ENCODE assay signal across 15 cellular contexts in the genomic region with DNA sequence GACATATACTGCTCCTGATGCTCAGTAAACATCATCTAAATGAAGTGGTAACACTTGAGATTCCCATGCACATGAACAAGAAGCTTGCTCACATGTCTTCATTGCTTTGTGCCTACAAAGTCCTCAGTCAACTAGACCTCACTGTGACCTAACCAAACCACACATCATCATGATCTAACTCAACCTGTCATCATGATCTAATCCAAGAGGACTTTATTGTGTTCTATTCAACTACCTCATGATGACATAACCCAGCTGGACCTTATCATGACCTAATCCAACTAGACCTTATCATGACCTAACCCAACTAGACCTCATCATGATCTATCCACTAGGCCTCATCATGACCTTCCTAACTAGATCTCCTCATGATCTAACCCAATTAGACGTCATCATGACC.
A peak's percentile ranks its signal among the peaks of the same experiment; 100 is the strongest.
DNase-seq lines count a peak whose midpoint lies in the region; ATAC-seq, FAIRE-seq and TF ChIP-seq lines count a peak whose summit lies in the region.
"Had no signal": no experiment of that assay in that cellular context is flagged by ENCODE, and none has a peak within 500 bp of the region (broad histone marks: within the 10 kb centered on the region; RNA-seq: fewer than 3 reads in every experiment).

No MANE protein-coding gene starts in this region.

- no peak overlapping the region for H4K8ac ChIP-seq in H1 (ENCODE audit: extremely low read depth, insufficient read depth, low read length)

- no peaks in the 10 kb centered on the region for H3K4me1 Mint-ChIP-seq in natural killer cell

- H3K79me1 ChIP-seq in H1 (ENCODE audit: low read depth, low read length), result no peaks in the 10 kb centered on the region; the same call in 1 of the 2 replicates

- H3K9me3 ChIP-seq in HEK293 (ENCODE audit: control insufficient read depth, insufficient read depth, low read depth, low read length) (no peaks in the 10 kb centered on the region), H1 (ENCODE audit: insufficient read depth in 2 of 2, low read depth in 1 of 2, low read length in 1 of 2) (peaks cover 0 to 16% of the 10 kb centered on the region in 2 experiments; a peak in 1 of 4 replicates)
- H3K9me3 ChIP-seq: Caco-2, HAP-1 had no signal

- no peak for TF ChIP-seq POLR2A in H1 (IDR thresholded peaks at IDR 0.05; ENCODE audit: control extremely low read depth in 1 of 2, low read depth in 2 of 2, low read length in 2 of 2)

- no peak overlapping the region for H2BK12ac ChIP-seq in H1 (ENCODE audit: low read depth, low read length)

- H3K27ac ChIP-seq in HEK293 (ENCODE audit: extremely low read depth, low read depth, low read length), result peak overlapping the region; percentile 43; the same call in 1 of the 2 replicates
- no peak overlapping the region for H3K27ac ChIP-seq in H1 (ENCODE audit: low read depth, low read length)
- H3K27ac ChIP-seq: C4-2B had no signal

- H3K18ac ChIP-seq in H1 (ENCODE audit: extremely low read depth, low read length), result no peak overlapping the region

- peaks cover 12 to 33% of the 10 kb centered on the region in 2 experiments; a peak in 3 of 4 replicates for H3K79me2 ChIP-seq in H1 (ENCODE audit: control insufficient read depth in 1 of 2, insufficient read depth in 2 of 2, low read length in 2 of 2)

- no peak overlapping the region for H2BK20ac ChIP-seq in H1 (ENCODE audit: low read length)

- 95% methylated on average over 1 of the region's 1 CpG; no CpG with 5 or more reads in 1 of the 2 experiments for WGBS in H1 (ENCODE audit: extremely low coverage in 1 of 2, insufficient coverage in 1 of 2, insufficient read length in 1 of 2, insufficient replicate concordance in 2 of 2, low coverage in 1 of 2, low lambda C conversion rate in 2 of 2, missing lambda C conversion rate in 1 of 2), 2 experiments

- no peak overlapping the region for H3K4ac ChIP-seq in H1 (replicated peaks; ENCODE audit: insufficient read length, low read depth, low read length)

- H3K56ac ChIP-seq in H1 (replicated peaks; ENCODE audit: insufficient read length, low read depth, low read length), result no peak overlapping the region

- no peak overlapping the region for H2BK5ac ChIP-seq in H1 (ENCODE audit: low read depth, low read length)

- H2BK120ac ChIP-seq in H1 (replicated peaks; ENCODE audit: low read depth, low read length), result no peak overlapping the region

- TF ChIP-seq CTCF in HEK293 (tag by site-specific recombination; IDR thresholded peaks at IDR 0.05), result no peak
- TF ChIP-seq CTCF in H1 (IDR thresholded peaks at IDR 0.05; ENCODE audit: control extremely low read depth in 1 of 3, insufficient read depth in 1 of 3, low read depth in 1 of 3, low read length in 3 of 3), result no peak
- TF ChIP-seq CTCF in natural killer cell (IDR thresholded peaks at IDR 0.05), result no peak
- TF ChIP-seq CTCF in GM10266 (IDR thresholded peaks at IDR 0.05; ENCODE audit: control insufficient read depth, insufficient read depth, low read depth, missing control alignments), result no peak

- intact Hi-C loops in natural killer cell (cut with micrococcal nuclease), result no loop called here

- no peak overlapping the region for H3K27ac Mint-ChIP-seq in natural killer cell
- H3K27ac Mint-ChIP-seq: CD4-positive, alpha-beta T cell had no signal

- no peaks in the 10 kb centered on the region for H3K9me3 Mint-ChIP-seq in natural killer cell

- peaks cover 12% of the 10 kb centered on the region; the same call in 1 of the 2 replicates for H3K23me2 ChIP-seq in H1 (ENCODE audit: low read depth, low read length)

- no peak overlapping the region for H2AFZ ChIP-seq in H1 (ENCODE audit: low read length)

- H3K4me3 ChIP-seq in HEK293 (ENCODE audit: low read depth, low read length) (no peak overlapping the region), H1 (ENCODE audit: extremely low read depth in 1 of 4, insufficient read depth in 2 of 4, low read depth in 3 of 4, low read length in 4 of 4) (no peak overlapping the region)
- H3K4me3 ChIP-seq: HAP-1 had no signal

- H3K4me2 ChIP-seq in H1 (ENCODE audit: insufficient read depth in 1 of 2, low read depth in 2 of 2, low read length in 2 of 2), result no peak overlapping the region

- H3K4me1 ChIP-seq in HEK293 (ENCODE audit: control insufficient read depth, insufficient read depth, low read length), result no peaks in the 10 kb centered on the region
- H3K4me1 ChIP-seq in H1 (replicated peaks in 1 of 4; ENCODE audit: control insufficient read depth in 3 of 4, insufficient read depth in 4 of 4, low read length in 3 of 4), result no peaks in the 10 kb centered on the region
- H3K4me1 ChIP-seq: Caco-2, HAP-1 had no signal

- CTCF ChIA-PET in HEK293 (lab: Yijun Ruan, JAX), result no interaction called here
- CTCF ChIA-PET in H1 (lab: Charles Lee; ENCODE audit: partially characterized antibody), result no interaction called here

- no peak overlapping the region for H4K5ac ChIP-seq in H1 (ENCODE audit: insufficient read length, low read depth, low read length)

- H3K4me3 Mint-ChIP-seq in natural killer cell, result no peak overlapping the region
- H3K4me3 Mint-ChIP-seq: CD4-positive, alpha-beta T cell had no signal

- no peaks in the 10 kb centered on the region for H4K20me1 ChIP-seq in H1 (replicated peaks in 1 of 2; ENCODE audit: control insufficient read depth in 1 of 2, insufficient read depth in 2 of 2, low read length in 2 of 2)

- H4K91ac ChIP-seq in H1 (replicated peaks; ENCODE audit: insufficient read length, low read length), result no peak overlapping the region

- H3K27me3 Mint-ChIP-seq in natural killer cell (ENCODE audit: low read depth in 2 of 2), result no peaks in the 10 kb centered on the region
- H3K27me3 Mint-ChIP-seq: CD4-positive, alpha-beta T cell had no signal

- no peak overlapping the region for H3K14ac ChIP-seq in H1 (ENCODE audit: insufficient read length)

- H3K36me3 ChIP-seq in HEK293 (ENCODE audit: control insufficient read depth in 2 of 2, insufficient read depth in 1 of 2, low read length in 2 of 2), result no peaks in the 10 kb centered on the region; a peak in 1 of 3 replicates
- H3K36me3 ChIP-seq in H1 (ENCODE audit: control insufficient read depth in 2 of 4, insufficient read depth in 4 of 4, low read length in 3 of 4), result peaks cover 0 to 5% (median 2%) of the 10 kb centered on the region in 4 experiments; a peak in 4 of 8 replicates

- H3K36me3 Mint-ChIP-seq in natural killer cell, result peaks cover 17% of the 10 kb centered on the region

- H3K9ac ChIP-seq in H1 (replicated peaks in 1 of 4; ENCODE audit: extremely low read depth in 1 of 4, low read depth in 3 of 4, low read length in 3 of 4), result no peak overlapping the region

- peak; percentile 48 for FAIRE-seq in H1 (lab: Jason Lieb, UNC)
- FAIRE-seq: D721Med had no signal

- POLR2A ChIA-PET in HEK293 (lab: Yijun Ruan, JAX), result no interaction called here
- POLR2A ChIA-PET in H1 (lab: Charles Lee; ENCODE audit: partially characterized antibody), result no interaction called here

- no peak overlapping the region for H2BK15ac ChIP-seq in H1 (ENCODE audit: low read length)

- H2AK5ac ChIP-seq in H1 (ENCODE audit: low read depth, low read length), result no peak overlapping the region

- no peak for TF ChIP-seq RAD21 in H1 (IDR thresholded peaks at IDR 0.05 in 1 of 2, conservative IDR thresholded peaks at IDR 0.05 in 1 of 2; ENCODE audit: low read depth in 2 of 2, low read length in 2 of 2)

- ATAC-seq in natural killer cell, result peak in 2 of 3 donors; percentile 15 to 41

- H3K23ac ChIP-seq in H1 (ENCODE audit: insufficient read length), result no peak overlapping the region

- H3K27me3 ChIP-seq in H1 (replicated peaks in 1 of 4; ENCODE audit: control insufficient read depth in 3 of 4, extremely low read depth in 1 of 4, insufficient read depth in 3 of 4, low read length in 3 of 4), result no peaks in the 10 kb centered on the region

- no peak for TF ChIP-seq EP300 in H1 (IDR thresholded peaks at IDR 0.05; ENCODE audit: borderline replicate concordance in 1 of 2, low read depth in 2 of 2, low read length in 2 of 2)

- DNase-seq in RKO (ENCODE audit: low spot score) (peak; percentile 51), H1 (ENCODE audit: low read depth in 1 of 2, low spot score in 2 of 2) (no peak), natural killer cell (no peak), inferior parietal cortex (ENCODE audit: extremely low spot score) (no peak), NCI-H1930 (lab: John Stamatoyannopoulos, UW) (no peak), GM10266 (ENCODE audit: extremely low spot score) (no peak)
- DNase-seq in activated CD4-positive, CD25-positive, alpha-beta regulatory T cell treated with anti-CD3 and anti-CD28 coated beads, Interleukin-2, amount 50 U/mL, for 72 hours, result no peak
- DNase-seq: AML-193; Caco-2; CD4-positive, alpha-beta T cell; GOT3 had no signal

TF ChIP-seq in HEK293, 187 proteins besides CTCF, POLR2A, EP300 and RAD21 (continues in another document):
- TF ChIP-seq ZNF624 (tag by site-specific recombination; IDR thresholded peaks at IDR 0.05) (no peak), KLF7 (tag by site-specific recombination; IDR thresholded peaks at IDR 0.05; ENCODE audit: borderline replicate concordance) (no peak), ZBTB26 (tag by site-specific recombination; optimal IDR thresholded peaks at IDR 0.05) (no peak), ZNF221 (tag by site-specific recombination; IDR thresholded peaks at IDR 0.05; ENCODE audit: borderline replicate concordance) (no peak)

TF ChIP-seq in H1, 55 proteins besides CTCF, POLR2A, EP300 and RAD21 (continues in another document):
- no peak for TF ChIP-seq GTF2F1 (IDR thresholded peaks at IDR 0.05; ENCODE audit: borderline replicate concordance, low read depth, low read length)
- no peak for TF ChIP-seq TEAD4 (IDR thresholded peaks at IDR 0.05; ENCODE audit: low read depth, low read length)
- no peak for TF ChIP-seq CEBPB (IDR thresholded peaks at IDR 0.05; ENCODE audit: low read depth, low read length)
- no peak for TF ChIP-seq RBBP5 (IDR thresholded peaks at IDR 0.05; ENCODE audit: borderline replicate concordance, low read depth, low read length)
- no peak for TF ChIP-seq POLR2AphosphoS5 (IDR thresholded peaks at IDR 0.05; ENCODE audit: low read depth, low read length)
- no peak for TF ChIP-seq ZNF274 (IDR thresholded peaks at IDR 0.05; ENCODE audit: borderline replicate concordance, extremely low read depth, low read length)
- TF ChIP-seq, protein P1, sequence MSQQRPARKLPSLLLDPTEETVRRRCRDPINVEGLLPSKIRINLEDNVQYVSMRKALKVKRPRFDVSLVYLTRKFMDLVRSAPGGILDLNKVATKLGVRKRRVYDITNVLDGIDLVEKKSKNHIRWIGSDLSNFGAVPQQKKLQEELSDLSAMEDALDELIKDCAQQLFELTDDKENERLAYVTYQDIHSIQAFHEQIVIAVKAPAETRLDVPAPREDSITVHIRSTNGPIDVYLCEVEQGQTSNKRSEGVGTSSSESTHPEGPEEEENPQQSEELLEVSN (IDR thresholded peaks at IDR 0.05), result no peak
- TF ChIP-seq ASH2L (IDR thresholded peaks at IDR 0.05; ENCODE audit: low read length), result no peak
- TF ChIP-seq CTBP2 (IDR thresholded peaks at IDR 0.05; ENCODE audit: borderline replicate concordance, insufficient read depth, insufficient read length, low read length), result no peak
- no peak for TF ChIP-seq RNF2 (IDR thresholded peaks at IDR 0.05; ENCODE audit: borderline replicate concordance, low read depth, low read length, missing control alignments, poor library complexity, severe bottlenecking)
- TF ChIP-seq JUND (IDR thresholded peaks at IDR 0.05; ENCODE audit: low read length), result no peak
- no peak for TF ChIP-seq PHF8 (conservative IDR thresholded peaks at IDR 0.05; ENCODE audit: low read depth, low read length)

Comparison
In these comparisons a context has a peak if more than half of its experiments do, and no peak if none do; other contexts are left out.
1. Of the 6 proteins assayed by ChIP-seq in both HEK293 and H1: peak only in HEK293: ATF2; only in H1: none; in both: none; in neither: 5.